In the genomic region with DNA sequence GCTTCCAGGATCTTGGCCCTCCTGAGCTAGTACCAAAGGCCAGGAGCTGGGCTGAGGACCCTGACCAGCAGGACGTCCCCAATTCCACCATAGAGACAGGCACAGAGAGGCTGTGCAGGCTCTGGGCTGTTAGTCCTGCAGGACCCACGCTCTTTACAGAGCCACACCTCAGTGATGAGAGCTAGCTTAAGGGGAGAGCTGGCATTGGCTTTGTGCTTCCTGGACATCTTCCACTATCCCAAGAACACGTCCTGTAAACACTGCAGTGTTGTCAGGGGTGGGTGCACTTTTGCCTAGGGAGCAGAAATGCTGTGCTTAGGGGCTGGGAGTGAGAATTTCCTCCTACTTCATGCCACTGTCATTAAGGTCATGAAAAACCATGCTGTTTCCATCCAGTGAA, we compare ENCODE assay signal across 13 cellular contexts.
"Had no signal": no experiment of that assay in that cellular context is flagged by ENCODE, and none has a peak within 500 bp of the region (broad histone marks: within the 10 kb centered on the region; RNA-seq: fewer than 3 reads in every experiment).

No MANE protein-coding gene starts in this region.

- H3K9me3 ChIP-seq: mucosa of descending colon, upper lobe of left lung had no signal

- H3K9me3 Mint-ChIP-seq: activated CD4-positive, alpha-beta memory T cell treated with anti-CD3 and anti-CD28 coated beads for 36 hours; activated naive CD4-positive, alpha-beta T cell treated with anti-CD3 and anti-CD28 coated beads, Interleukin-2, amount 10 ng/mL, durations not matched to agents 7 days and 5 days; naive thymus-derived CD4-positive, alpha-beta T cell had no signal

- H3K27me3 Mint-ChIP-seq: activated CD4-positive, alpha-beta memory T cell treated with anti-CD3 and anti-CD28 coated beads for 36 hours; activated naive CD4-positive, alpha-beta T cell treated with anti-CD3 and anti-CD28 coated beads, Interleukin-2, amount 10 ng/mL, durations not matched to agents 7 days and 5 days; naive thymus-derived CD4-positive, alpha-beta T cell had no signal

- H3K36me3 ChIP-seq: upper lobe of left lung had no signal

- DNase-seq: activated CD4-positive, alpha-beta memory T cell treated with anti-CD3 and anti-CD28 coated beads for 36 hours; activated CD4-positive, alpha-beta T cell treated with anti-CD3 and anti-CD28 coated beads for 1 hour; activated naive CD4-positive, alpha-beta T cell treated with anti-CD3 and anti-CD28 coated beads, Interleukin-2, amount 10 ng/mL, durations not matched to agents 7 days and 5 days; caudate nucleus; left colon; mucosa of descending colon; stimulated activated CD4-positive, alpha-beta T cell treated with anti-CD3 and anti-CD28 coated beads, Interleukin-2, amount 100 ng/mL, for 48 hours; stimulated activated naive CD4-positive, alpha-beta T cell treated with Interleukin-2 at 50 U/mL for 16 hours; T-helper 1 cell; upper lobe of left lung had no signal

- H3K27me3 ChIP-seq: upper lobe of left lung had no signal

- H3K27ac Mint-ChIP-seq: activated CD4-positive, alpha-beta memory T cell treated with anti-CD3 and anti-CD28 coated beads for 36 hours; activated naive CD4-positive, alpha-beta T cell treated with anti-CD3 and anti-CD28 coated beads, Interleukin-2, amount 10 ng/mL, durations not matched to agents 7 days and 5 days had no signal

- ATAC-seq: left colon; mucosa of descending colon; naive thymus-derived CD4-positive, alpha-beta T cell; SK-N-SH treated with all-trans-retinoic acid at 6 μM for 48 hours had no signal

- H3K27ac ChIP-seq: parathyroid adenoma, upper lobe of left lung had no signal

- H3K4me3 Mint-ChIP-seq: activated CD4-positive, alpha-beta memory T cell treated with anti-CD3 and anti-CD28 coated beads for 36 hours; activated naive CD4-positive, alpha-beta T cell treated with anti-CD3 and anti-CD28 coated beads, Interleukin-2, amount 10 ng/mL, durations not matched to agents 7 days and 5 days; naive thymus-derived CD4-positive, alpha-beta T cell had no signal

- H3K4me3 ChIP-seq: mucosa of descending colon, upper lobe of left lung had no signal

- H3K4me1 ChIP-seq: parathyroid adenoma had no signal
